10 cellular contexts compared by ENCODE assay signal in the genomic region with DNA sequence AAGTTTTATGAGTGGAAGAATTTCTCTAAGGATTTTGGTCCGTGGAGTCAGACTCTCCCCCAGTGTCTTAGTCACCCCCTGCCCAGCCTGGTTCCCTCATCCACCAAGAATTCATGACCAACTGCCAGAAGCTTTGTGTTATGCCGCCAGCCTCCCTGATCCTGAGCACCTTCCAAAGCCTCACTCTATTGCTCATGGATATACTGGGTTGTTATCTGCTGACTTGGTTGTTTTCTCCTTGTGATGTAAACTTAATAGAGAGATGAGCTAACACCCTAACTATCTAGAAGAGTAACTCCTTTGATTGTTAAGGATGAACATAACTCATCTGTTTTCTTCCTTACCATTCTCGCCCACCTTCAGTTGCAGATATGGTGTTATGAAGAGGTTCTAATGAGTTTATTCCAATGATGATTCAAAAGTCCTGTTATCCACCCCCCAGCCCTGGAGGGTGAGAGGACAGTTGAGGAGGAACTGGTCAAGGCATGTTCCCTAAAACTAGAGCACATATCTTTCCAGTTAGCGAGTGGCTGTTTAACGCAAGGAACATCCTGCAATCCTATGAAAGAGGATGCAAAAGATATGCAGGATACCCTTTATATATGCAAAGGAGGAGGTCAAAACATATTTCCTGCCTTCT. TPM values are rescaled to one million over a fixed set of nuclear protein-coding genes. Genes with fewer than 3 reads are reported as not detected.
DNase-seq lines count a peak whose midpoint lies in the region; ATAC-seq and TF ChIP-seq lines count a peak whose summit lies in the region.
"Had no signal": no experiment of that assay in that cellular context is flagged by ENCODE, and none has a peak within 500 bp of the region (broad histone marks: within the 10 kb centered on the region; RNA-seq: fewer than 3 reads in every experiment).

No MANE protein-coding gene starts in this region.

- H3K27me3 ChIP-seq in adipocyte (replicated peaks; ENCODE audit: control insufficient read depth, insufficient read depth, low read length) (no peaks in the 10 kb centered on the region), mesendoderm (ENCODE audit: insufficient read depth, low read length, poor library complexity) (no peaks in the 10 kb centered on the region), BE2C (peaks cover 20% of the 10 kb centered on the region), gastroesophageal sphincter (peaks cover 24% of the 10 kb centered on the region)

- H4K5ac ChIP-seq in mesendoderm (ENCODE audit: low read length), result no peak overlapping the region

- H3K9me3 Mint-ChIP-seq in HFFc6, result no peaks in the 10 kb centered on the region
- H3K9me3 Mint-ChIP-seq: activated naive CD4-positive, alpha-beta T cell treated with anti-CD3 and anti-CD28 coated beads, Interleukin-2, amount 50 U/mL, for 72 hours had no signal

- H3K9ac ChIP-seq in adipocyte (ENCODE audit: low read length) (no peak overlapping the region), mesendoderm (ENCODE audit: low read length) (no peak overlapping the region)

- H3K4me3 ChIP-seq in adipocyte (ENCODE audit: low read length), result peak overlapping the region; percentile 3
- H3K4me3 ChIP-seq in mesendoderm (ENCODE audit: low read length), result no peak overlapping the region
- no peak overlapping the region for H3K4me3 ChIP-seq in BE2C (ENCODE audit: low read depth, low read length)
- no peak overlapping the region for H3K4me3 ChIP-seq in gastroesophageal sphincter

- ATAC-seq in gastroesophageal sphincter, result no peak

- peaks cover 1% of the 10 kb centered on the region for H3K36me3 ChIP-seq in adipocyte (ENCODE audit: control insufficient read depth, insufficient read depth, low read length, severe bottlenecking)
- no peaks in the 10 kb centered on the region for H3K36me3 ChIP-seq in mesendoderm (ENCODE audit: control insufficient read depth, insufficient read depth, low read length)
- peaks cover 13% of the 10 kb centered on the region for H3K36me3 ChIP-seq in BE2C
- peaks cover 0 to 7% of the 10 kb centered on the region in 2 donors for H3K36me3 ChIP-seq in gastroesophageal sphincter

- H3K18ac ChIP-seq in mesendoderm (ENCODE audit: low read length), result no peak overlapping the region

- DNase-seq in AG08396 (ENCODE audit: low spot score) (peak; percentile 73), HFFc6 (peak; percentile 97), adipocyte (ENCODE audit: low read depth) (peak; percentile 61), mesendoderm (peak; percentile 43), BE2C (no peak), cortex of kidney (lab: John Stamatoyannopoulos, UW) (no peak), SKM-1 treated with dmso at 0.1 percent for 144 hours (lab: John Stamatoyannopoulos, UW; ENCODE audit: unreplicated experiment) (no peak)

- H3K4me2 ChIP-seq in mesendoderm (ENCODE audit: low read length), result no peak overlapping the region

- no peaks in the 10 kb centered on the region; the same call in none of the 2 replicates for H3K27me3 Mint-ChIP-seq in HFFc6 (ENCODE audit: insufficient read depth)

- no peak overlapping the region for H2AK5ac ChIP-seq in mesendoderm (ENCODE audit: low read length)

- TF ChIP-seq EP300 in gastroesophageal sphincter (IDR thresholded peaks at IDR 0.05), result no peak

- H3K4me3 Mint-ChIP-seq in HFFc6, result peak overlapping the region; percentile 98

- H3K4ac ChIP-seq in mesendoderm (ENCODE audit: low read depth, low read length), result no peak overlapping the region

- H3K56ac ChIP-seq in mesendoderm (ENCODE audit: low read length), result no peak overlapping the region

- peak overlapping the region; percentile 91 for H3K27ac Mint-ChIP-seq in HFFc6

- TF ChIP-seq POLR2A in gastroesophageal sphincter (IDR thresholded peaks at IDR 0.05), result no peak

- WGBS in mesendoderm (ENCODE audit: extremely low coverage, insufficient coverage, low lambda C conversion rate), result no CpG with 5 or more reads among the region's 5 CpGs
- 47 to 53% methylated on average over 4 to 5 of the region's 5 CpGs for WGBS in gastroesophageal sphincter (ENCODE audit: low coverage in 1 of 2), 2 donors

- H3K36me3 Mint-ChIP-seq in HFFc6 (ENCODE audit: low read depth), result peaks cover 11% of the 10 kb centered on the region

- H3K79me2 ChIP-seq in mesendoderm (ENCODE audit: control insufficient read depth, insufficient read depth, low read length), result peaks cover 15% of the 10 kb centered on the region

- H3K27ac ChIP-seq in mesendoderm (ENCODE audit: low read depth, low read length), result no peak overlapping the region
- no peak overlapping the region for H3K27ac ChIP-seq in gastroesophageal sphincter

- H2BK15ac ChIP-seq in mesendoderm (replicated peaks; ENCODE audit: low read depth), result no peak overlapping the region

- no peak overlapping the region for H4K8ac ChIP-seq in mesendoderm (ENCODE audit: low read depth, low read length)

- H2BK120ac ChIP-seq in mesendoderm (ENCODE audit: low read depth, low read length), result no peak overlapping the region

- H3K4me1 Mint-ChIP-seq in HFFc6 (ENCODE audit: low read depth), result peaks cover 39% of the 10 kb centered on the region

- no peak overlapping the region for H3K23ac ChIP-seq in mesendoderm (ENCODE audit: low read length)

- TF ChIP-seq CTCF in HFFc6 (IDR thresholded peaks at IDR 0.05) (no peak), BE2C (IDR thresholded peaks at IDR 0.05; ENCODE audit: low read depth, low read length) (no peak), gastroesophageal sphincter (IDR thresholded peaks at IDR 0.05) (no peak)

- H3K4me1 ChIP-seq in adipocyte (ENCODE audit: control insufficient read depth, insufficient read depth, low read length) (peaks cover 30% of the 10 kb centered on the region), mesendoderm (ENCODE audit: control insufficient read depth, low read depth, low read length) (peaks cover 5% of the 10 kb centered on the region), BE2C (no peaks in the 10 kb centered on the region), gastroesophageal sphincter (peaks cover 0 to 34% (median 17%) of the 10 kb centered on the region in 3 donors)

- H2BK5ac ChIP-seq in mesendoderm (ENCODE audit: low read length), result no peak overlapping the region

- H3K9me3 ChIP-seq in adipocyte (ENCODE audit: control insufficient read depth, low read length) (no peaks in the 10 kb centered on the region), BE2C (no peaks in the 10 kb centered on the region), gastroesophageal sphincter (no peaks in the 10 kb centered on the region)

- H3K79me1 ChIP-seq in mesendoderm (ENCODE audit: low read length), result peaks cover 5% of the 10 kb centered on the region

RNA-seq across cellular contexts. Expression of gene PSMD3, which starts 1.5 kb away (rescaled TPM):
- 100 to 1,000 TPM; 143 to 169 (median 160) TPM for total RNA-seq in HFFc6 (2021; fragmentation: NEBNext Ultra II Directional; extraction: Animal tissue kit (Norgen Biotek cat#: 25700))
- 159 TPM for polyA plus RNA-seq in mesendoderm (2013, experiment 1 of 2)
- polyA plus RNA-seq in mesendoderm (2013, experiment 2 of 2), result 159 TPM
- 357 TPM for polyA plus RNA-seq in BE2C (2012; ENCODE audit: insufficient read depth, insufficient read length, low read depth)
- 100 to 1,000 TPM in 1 of 4 donors, 10 to 100 TPM in 3; 65.1 to 105 (median 78.8) TPM for total RNA-seq in gastroesophageal sphincter

RNA-seq across cellular contexts. Expression of gene GSDMA, which starts 16.3 kb away (rescaled TPM):
- under 1 TPM; 0.11 to 0.43 (median 0.36) TPM for total RNA-seq in HFFc6 (2021; fragmentation: NEBNext Ultra II Directional; extraction: Animal tissue kit (Norgen Biotek cat#: 25700))
- polyA plus RNA-seq in mesendoderm (2013, experiment 1 of 2), result not detected
- polyA plus RNA-seq in mesendoderm (2013, experiment 2 of 2), result not detected
- not detected for polyA plus RNA-seq in BE2C (2012; ENCODE audit: insufficient read depth, insufficient read length, low read depth)
- 1 to 10 TPM in 1 of 4 donors, under 1 TPM in 2, not detected in 1; 0.35 to 1.6 (median 0.54) TPM for total RNA-seq in gastroesophageal sphincter

RNA-seq across cellular contexts. Expression of gene CSF3, which starts 36.1 kb away (rescaled TPM):
- total RNA-seq in HFFc6 (2021; fragmentation: NEBNext Ultra II Directional; extraction: Animal tissue kit (Norgen Biotek cat#: 25700)), result under 1 TPM in 5 of 6 experiments, not detected in 1; 0.31 to 0.59 (median 0.48) TPM
- 0.04 TPM for polyA plus RNA-seq in mesendoderm (2013, experiment 1 of 2)
- polyA plus RNA-seq in mesendoderm (2013, experiment 2 of 2), result 0.04 TPM
- polyA plus RNA-seq in BE2C (2012; ENCODE audit: insufficient read depth, insufficient read length, low read depth), result not detected
- 1 to 10 TPM in 1 of 4 donors, not detected in 3; 9.3 TPM for total RNA-seq in gastroesophageal sphincter
- total RNA-seq: activated naive CD4-positive, alpha-beta T cell treated with anti-CD3 and anti-CD28 coated beads, Interleukin-2, amount 50 U/mL, for 72 hours; liver had no signal
- polyA plus RNA-seq: liver had no signal

RNA-seq across cellular contexts. Expression of gene LRRC3C, which starts 51.6 kb away (rescaled TPM):
- not detected for total RNA-seq in HFFc6 (2021; fragmentation: NEBNext Ultra II Directional; extraction: Animal tissue kit (Norgen Biotek cat#: 25700))
- polyA plus RNA-seq in mesendoderm (2013, experiment 1 of 2), result not detected
- polyA plus RNA-seq in mesendoderm (2013, experiment 2 of 2), result not detected
- not detected for polyA plus RNA-seq in BE2C (2012; ENCODE audit: insufficient read depth, insufficient read length, low read depth)
- total RNA-seq in gastroesophageal sphincter, result 1 to 10 TPM in 1 of 4 donors, not detected in 3; 1.1 TPM
- total RNA-seq: activated naive CD4-positive, alpha-beta T cell treated with anti-CD3 and anti-CD28 coated beads, Interleukin-2, amount 50 U/mL, for 72 hours had no signal

RNA-seq across cellular contexts. Expression of gene ORMDL3, which starts 51.7 kb away (rescaled TPM):
- 10 to 100 TPM; 39.0 to 63.9 (median 49.9) TPM for total RNA-seq in HFFc6 (2021; fragmentation: NEBNext Ultra II Directional; extraction: Animal tissue kit (Norgen Biotek cat#: 25700))
- 111 TPM for polyA plus RNA-seq in mesendoderm (2013, experiment 1 of 2)
- 101 TPM for polyA plus RNA-seq in mesendoderm (2013, experiment 2 of 2)
- polyA plus RNA-seq in BE2C (2012; ENCODE audit: insufficient read depth, insufficient read length, low read depth), result 63.1 TPM
- total RNA-seq in gastroesophageal sphincter, result 10 to 100 TPM; 41.9 to 51.2 (median 46.9) TPM

Comparison
In these comparisons a context has a peak if more than half of its experiments do, and no peak if none do; other contexts are left out.
1. DNase-seq: peak in AG08396 (single experiment), HFFc6 (single experiment), adipocyte (single experiment) and mesendoderm (single experiment); none in BE2C (single experiment), cortex of kidney (single experiment) and SKM-1 treated with dmso at 0.1 percent for 144 hours (single experiment).